In the genomic region with DNA sequence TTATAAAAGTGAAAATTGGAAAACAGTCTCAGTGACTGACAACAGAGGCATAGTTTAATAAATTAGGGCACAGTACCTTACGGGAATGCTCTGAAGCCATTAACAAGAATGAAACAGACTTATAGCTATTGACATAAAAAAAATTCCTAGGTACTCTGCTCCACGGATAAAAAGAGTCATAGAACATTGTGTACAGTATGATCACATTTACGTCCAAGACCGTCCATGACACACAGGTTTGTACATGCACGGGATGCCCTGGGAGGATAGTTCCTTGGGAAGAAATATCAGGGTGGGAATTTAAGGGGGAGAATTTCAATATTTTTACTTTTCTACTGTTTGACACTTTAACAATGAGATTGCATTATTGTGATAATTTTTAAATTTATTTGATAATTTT, we compare ENCODE assay signal across 17 cellular contexts. TPM values are rescaled to one million over a fixed set of nuclear protein-coding genes. Genes with fewer than 3 reads are reported as not detected.
DNase-seq lines count a peak whose midpoint lies in the region; ATAC-seq and TF ChIP-seq lines count a peak whose summit lies in the region.
"Had no signal": no experiment of that assay in that cellular context is flagged by ENCODE, and none has a peak within 500 bp of the region (broad histone marks: within the 10 kb centered on the region; RNA-seq: fewer than 3 reads in every experiment).

No MANE protein-coding gene starts in this region.

- H3K4me1 ChIP-seq in RWPE2 (ENCODE audit: insufficient read depth, poor library complexity, severe bottlenecking) (peaks cover 5% of the 10 kb centered on the region), suprapubic skin (no peaks in the 10 kb centered on the region), aorta (ENCODE audit: control insufficient read depth in 1 of 2, insufficient read depth in 2 of 2, low read length in 2 of 2) (no peaks in the 10 kb centered on the region)
- H3K4me1 ChIP-seq: A549, Caco-2 had no signal

- H3K27me3 ChIP-seq in RWPE2 (ENCODE audit: insufficient read depth, poor library complexity, severe bottlenecking) (no peaks in the 10 kb centered on the region), suprapubic skin (no peaks in the 10 kb centered on the region), aorta (ENCODE audit: control insufficient read depth in 1 of 2, insufficient read depth in 2 of 2, low read length in 1 of 2) (no peaks in the 10 kb centered on the region)
- H3K27me3 ChIP-seq: BLaER1 treated with 17β-estradiol and CSF1 and Interleukin-3, amounts not matched to agents 10 nM and 100 nM had no signal

- 46% methylated on average over 5 of the region's 5 CpGs for WGBS in suprapubic skin
- WGBS in aorta, 2 donors = 76 to 78% methylated on average over 5 of the region's 5 CpGs

- 0 out of 3 replicates have a peak, but pooled peaks have one; percentile 33 for ATAC-seq in RWPE2 (ENCODE audit: low read depth)
- ATAC-seq in aorta (ENCODE audit: low FRiP score) = no peak
- ATAC-seq: A549; CD8-positive, alpha-beta T cell had no signal

- TF ChIP-seq POLR2A in suprapubic skin (IDR thresholded peaks at IDR 0.05) = no peak

- DNase-seq in RWPE2 (ENCODE audit: low spot score) (no peak), epithelial cell of esophagus (ENCODE audit: low read depth) (peak; percentile 55), suprapubic skin (ENCODE audit: low spot score in 2 of 2) (no peak), aorta (no peak)
- no peak for DNase-seq in stimulated activated naive CD4-positive, alpha-beta T cell (lab: John Stamatoyannopoulos, UW)
- DNase-seq: AML-193; Caco-2; Calu3; CD4-positive, alpha-beta T cell; CD8-positive, alpha-beta T cell; DMS79 treated with DMSO at 0.1 percent for 48 hours; GF-D8 had no signal

- H3K27ac ChIP-seq in RWPE2 (ENCODE audit: poor library complexity, severe bottlenecking) (no peak overlapping the region), suprapubic skin (peak overlapping the region; percentile 38), aorta (ENCODE audit: low read depth in 1 of 2, low read length in 2 of 2) (no peak overlapping the region)
- H3K27ac ChIP-seq: 22Rv1; A549; BLaER1 treated with 17β-estradiol and CSF1 and Interleukin-3, amounts not matched to agents 10 nM and 100 nM; C4-2B had no signal

- intact Hi-C loops in aorta (cut with DNase I) = no loop called here

- no peak for TF ChIP-seq EP300 in suprapubic skin (IDR thresholded peaks at IDR 0.05)

- H3K4me3 ChIP-seq in RWPE2 (ENCODE audit: severe bottlenecking) = no peak overlapping the region
- no peak overlapping the region for H3K4me3 ChIP-seq in epithelial cell of esophagus (ENCODE audit: low read length)
- no peak overlapping the region for H3K4me3 ChIP-seq in suprapubic skin
- no peak overlapping the region for H3K4me3 ChIP-seq in aorta (ENCODE audit: low read length in 2 of 2)
- H3K4me3 ChIP-seq: A549; BLaER1 treated with 17β-estradiol and CSF1 and Interleukin-3, amounts not matched to agents 10 nM and 100 nM had no signal

- H3K9me3 ChIP-seq in RWPE2 (ENCODE audit: severe bottlenecking) = no peaks in the 10 kb centered on the region
- H3K9me3 ChIP-seq in suprapubic skin = no peaks in the 10 kb centered on the region
- no peaks in the 10 kb centered on the region for H3K9me3 ChIP-seq in aorta (ENCODE audit: control insufficient read depth, low read length)
- H3K9me3 ChIP-seq: A549; BLaER1 treated with 17β-estradiol and CSF1 and Interleukin-3, amounts not matched to agents 10 nM and 100 nM; Caco-2 had no signal

- no peaks in the 10 kb centered on the region for H3K36me3 ChIP-seq in RWPE2 (ENCODE audit: low read depth)
- H3K36me3 ChIP-seq in suprapubic skin = no peaks in the 10 kb centered on the region
- no peaks in the 10 kb centered on the region for H3K36me3 ChIP-seq in aorta (ENCODE audit: control insufficient read depth in 1 of 2, insufficient read depth in 2 of 2, low read length in 1 of 2)
- H3K36me3 ChIP-seq: BLaER1 treated with 17β-estradiol and CSF1 and Interleukin-3, amounts not matched to agents 10 nM and 100 nM had no signal

- TF ChIP-seq CTCF in RWPE2 (IDR thresholded peaks at IDR 0.05; ENCODE audit: poor library complexity, severe bottlenecking) = no peak
- no peak for TF ChIP-seq CTCF in epithelial cell of esophagus (IDR thresholded peaks at IDR 0.05; ENCODE audit: insufficient read depth, low read depth, low read length, missing control alignments)
- TF ChIP-seq CTCF in suprapubic skin (IDR thresholded peaks at IDR 0.05) = no peak

RNA-seq across cellular contexts. Expression of a gene that starts 24.9 kb away (rescaled TPM):
- total RNA-seq in suprapubic skin = 10 to 100 TPM; 60.5 to 82.7 (median 63.9) TPM
- not detected for total RNA-seq in aorta
- polyA plus RNA-seq in aorta = 1 to 10 TPM in 1 of 2 donors, under 1 TPM in 1; 0.05 to 5.0 TPM
- polyA plus RNA-seq: BJ had no signal

RNA-seq across cellular contexts. Expression of a gene that starts 35.2 kb away (rescaled TPM):
- total RNA-seq in suprapubic skin (100 to 1,000 TPM in 1 of 4 donors, 10 to 100 TPM in 3; 57.8 to 112 (median 78.5) TPM), aorta (100 to 1,000 TPM in 1 of 2 donors, 10 to 100 TPM in 1; 90.3 to 136 TPM)
- polyA plus RNA-seq in aorta = 10 to 100 TPM; 25.0 to 92.3 TPM

RNA-seq across cellular contexts. Expression of a gene that starts 48.3 kb away (rescaled TPM):
- total RNA-seq in suprapubic skin (10 to 100 TPM; 15.9 to 43.6 (median 29.5) TPM), aorta (10 to 100 TPM; 21.2 to 36.0 TPM)
- polyA plus RNA-seq in aorta = 10 to 100 TPM; 14.5 to 34.6 TPM

RNA-seq across cellular contexts. Expression of a gene that starts 54.9 kb away (rescaled TPM):
- total RNA-seq in suprapubic skin (10 to 100 TPM; 28.7 to 48.5 (median 39.5) TPM), aorta (10 to 100 TPM; 52.0 to 61.1 TPM)
- 100 to 1,000 TPM in 1 of 2 donors, 10 to 100 TPM in 1; 49.1 to 119 TPM for polyA plus RNA-seq in aorta

RNA-seq across cellular contexts. Expression of a gene that starts 58.6 kb away (rescaled TPM):
- total RNA-seq in suprapubic skin (10 to 100 TPM; 45.1 to 68.2 (median 55.5) TPM), aorta (10 to 100 TPM; 25.4 to 34.1 TPM)
- polyA plus RNA-seq in aorta = 10 to 100 TPM; 17.0 to 93.8 TPM

Comparison
In these comparisons a context has a peak if more than half of its experiments do, and no peak if none do; other contexts are left out.
1. RNA of a gene that starts 24.9 kb away (total RNA-seq): 60.5 to 82.7 TPM in suprapubic skin; not detected in aorta; every median in the first group is over 10 times any median in the second.